ENCODE assay signal across 10 cellular contexts in genomic region chr6:157269261-157269794, GRCh38. TPM values are rescaled to one million over a fixed set of nuclear protein-coding genes. Genes with fewer than 3 reads are reported as not detected.
DNase-seq lines count a peak whose midpoint lies in the region; ATAC-seq, FAIRE-seq and TF ChIP-seq lines count a peak whose summit lies in the region.
"Had no signal": no experiment of that assay in that cellular context is flagged by ENCODE, and none has a peak within 500 bp of the region (broad histone marks: within the 10 kb centered on the region; RNA-seq: fewer than 3 reads in every experiment).

No MANE protein-coding gene starts in this region.

- no peaks in the 10 kb centered on the region for H3K36me3 ChIP-seq in CD8-positive, alpha-beta T cell (ENCODE audit: insufficient read depth, low read length)

- no peaks in the 10 kb centered on the region for H3K9me3 Mint-ChIP-seq in chondrocyte (ENCODE audit: low read depth)
- peaks cover 7% of the 10 kb centered on the region for H3K9me3 Mint-ChIP-seq in CD8-positive, alpha-beta T cell
- H3K9me3 Mint-ChIP-seq in T-helper 2 cell treated with Interferon-gamma antibody and Interleukin-4, amounts not matched to agents 5 μg/mL and 100 μg/mL, for 36 hours, result peaks cover 10% of the 10 kb centered on the region

- no peaks in the 10 kb centered on the region for H3K27me3 Mint-ChIP-seq in chondrocyte (ENCODE audit: low read depth)
- H3K27me3 Mint-ChIP-seq in CD8-positive, alpha-beta T cell (ENCODE audit: low read depth), result no peaks in the 10 kb centered on the region
- H3K27me3 Mint-ChIP-seq in T-helper 2 cell treated with Interferon-gamma antibody and Interleukin-4, amounts not matched to agents 5 μg/mL and 100 μg/mL, for 36 hours (ENCODE audit: low read depth), result peaks cover 2% of the 10 kb centered on the region

- DNase-seq in EL (peak; percentile 16), chondrocyte (ENCODE audit: low spot score) (peak; percentile 77), kidney tubule cell (ENCODE audit: low spot score) (peak; percentile 20), renal cortical epithelial cell (ENCODE audit: low read depth) (peak; percentile 69), H54 (ENCODE audit: insufficient read length, low spot score) (no peak), NCI-H187 (lab: John Stamatoyannopoulos, UW) (no peak)
- DNase-seq in CD8-positive, alpha-beta T cell, result no peak
- DNase-seq in T-helper 2 cell treated with Interferon-gamma antibody and Interleukin-4, amounts not matched to agents 5 μg/mL and 100 μg/mL, for 36 hours (ENCODE audit: low spot score), result no peak

- no peaks in the 10 kb centered on the region for H3K27me3 ChIP-seq in CD8-positive, alpha-beta T cell (ENCODE audit: insufficient read depth, low read length)

- H3K27ac ChIP-seq in CD8-positive, alpha-beta T cell (ENCODE audit: low read depth, low read length), result no peak overlapping the region
- H3K27ac ChIP-seq: SK-N-MC had no signal

- no peak for TF ChIP-seq CTCF in chondrocyte (IDR thresholded peaks at IDR 0.05)
- no peak for TF ChIP-seq CTCF in CD8-positive, alpha-beta T cell (IDR thresholded peaks at IDR 0.05)

- no peak for TF ChIP-seq POLR2A in H54 (IDR thresholded peaks at IDR 0.05; ENCODE audit: low read depth, low read length)

- no peak for ATAC-seq in CD8-positive, alpha-beta T cell

- H3K4me1 ChIP-seq in CD8-positive, alpha-beta T cell (ENCODE audit: insufficient read depth, low read length), result peaks cover 7% of the 10 kb centered on the region

- peak overlapping the region; percentile 23 for H3K4me3 Mint-ChIP-seq in chondrocyte (ENCODE audit: unreplicated experiment)
- no peak overlapping the region for H3K4me3 Mint-ChIP-seq in CD8-positive, alpha-beta T cell
- H3K4me3 Mint-ChIP-seq in T-helper 2 cell treated with Interferon-gamma antibody and Interleukin-4, amounts not matched to agents 5 μg/mL and 100 μg/mL, for 36 hours, result no peak overlapping the region
- H3K4me3 Mint-ChIP-seq: CD14-positive monocyte had no signal

- no peak for FAIRE-seq in H54 (lab: Jason Lieb, UNC)

- CTCF ChIA-PET in CD8-positive, alpha-beta T cell (lab: Charles Lee), result no interaction called here

- intact Hi-C loops in CD8-positive, alpha-beta T cell (cut with DNase I, micrococcal nuclease), result no loop called here

- POLR2A ChIA-PET in CD8-positive, alpha-beta T cell (lab: Charles Lee), result no interaction called here

- no peaks in the 10 kb centered on the region for H3K36me3 Mint-ChIP-seq in chondrocyte (ENCODE audit: low read depth)
- peaks cover 2% of the 10 kb centered on the region for H3K36me3 Mint-ChIP-seq in CD8-positive, alpha-beta T cell
- H3K36me3 Mint-ChIP-seq in T-helper 2 cell treated with Interferon-gamma antibody and Interleukin-4, amounts not matched to agents 5 μg/mL and 100 μg/mL, for 36 hours (ENCODE audit: low read depth), result no peaks in the 10 kb centered on the region
- H3K36me3 Mint-ChIP-seq: CD14-positive monocyte had no signal

- H3K9me3 ChIP-seq in CD8-positive, alpha-beta T cell (ENCODE audit: low read length), result no peaks in the 10 kb centered on the region

- no peak overlapping the region for H3K4me3 ChIP-seq in CD8-positive, alpha-beta T cell (ENCODE audit: low read depth, low read length)
- H3K4me3 ChIP-seq: SK-N-MC had no signal

- H3K27ac Mint-ChIP-seq in chondrocyte (ENCODE audit: unreplicated experiment), result peak overlapping the region; percentile 88
- no peak overlapping the region for H3K27ac Mint-ChIP-seq in CD8-positive, alpha-beta T cell
- H3K27ac Mint-ChIP-seq in T-helper 2 cell treated with Interferon-gamma antibody and Interleukin-4, amounts not matched to agents 5 μg/mL and 100 μg/mL, for 36 hours, result no peak overlapping the region

- H3K4me1 Mint-ChIP-seq in chondrocyte (ENCODE audit: low read depth), result peaks cover 19% of the 10 kb centered on the region
- H3K4me1 Mint-ChIP-seq in CD8-positive, alpha-beta T cell (ENCODE audit: low read depth), result peaks cover 7% of the 10 kb centered on the region
- H3K4me1 Mint-ChIP-seq in T-helper 2 cell treated with Interferon-gamma antibody and Interleukin-4, amounts not matched to agents 5 μg/mL and 100 μg/mL, for 36 hours (ENCODE audit: low read depth), result peaks cover 3% of the 10 kb centered on the region

RNA-seq across cellular contexts. Expression of gene TMEM242, which starts 54.0 kb away (rescaled TPM):
- total RNA-seq in chondrocyte (9.6 to 10.7 TPM (median 9.7 TPM) in 3 replicates), renal cortical epithelial cell (5.2 and 8.6 TPM in 2 replicates)
- 10 to 100 TPM; 13.8 to 14.0 TPM for total RNA-seq in CD8-positive, alpha-beta T cell

Comparison
In these comparisons a context has a peak if more than half of its experiments do, and no peak if none do; other contexts are left out.
1. DNase-seq: peak in EL (single experiment), chondrocyte (single experiment), kidney tubule cell (single experiment) and renal cortical epithelial cell (single experiment); none in CD8-positive, alpha-beta T cell (0 of 7), H54 (single experiment), NCI-H187 (0 of 2) and T-helper 2 cell treated with Interferon-gamma antibody and Interleukin-4, amounts not matched to agents 5 μg/mL and 100 μg/mL, for 36 hours (single experiment).